ENCODE assay signal across 18 cellular contexts in the genomic region with DNA sequence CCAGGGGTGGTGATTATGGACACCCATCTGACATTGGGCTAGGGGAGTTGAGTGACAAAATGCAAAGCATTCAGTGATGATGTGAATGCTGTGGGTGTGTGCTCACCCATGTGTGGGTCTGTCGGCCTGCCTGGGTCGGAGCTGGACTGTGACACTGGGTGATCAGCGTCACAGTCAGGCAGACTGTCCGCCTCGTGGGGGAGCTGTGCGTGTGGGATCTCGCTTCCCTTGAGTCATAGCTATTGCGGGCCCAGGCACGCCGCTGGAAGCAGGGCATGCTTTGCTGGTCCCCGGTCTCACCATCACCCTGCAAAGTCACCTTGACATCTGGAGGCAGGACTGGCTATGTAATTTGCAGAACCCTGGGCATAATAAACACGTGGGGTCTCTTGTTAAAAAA.
DNase-seq lines count a peak whose midpoint lies in the region; ATAC-seq, FAIRE-seq and TF ChIP-seq lines count a peak whose summit lies in the region.
"Had no signal": no experiment of that assay in that cellular context is flagged by ENCODE, and none has a peak within 500 bp of the region (broad histone marks: within the 10 kb centered on the region; RNA-seq: fewer than 3 reads in every experiment).

No MANE protein-coding gene starts in this region.

- no peak overlapping the region for H3K27ac ChIP-seq in H1 (ENCODE audit: low read depth, low read length)
- H3K27ac ChIP-seq: 22Rv1, A549, C4-2B had no signal

- peaks cover 2% of the 10 kb centered on the region; the same call in 1 of the 2 replicates for H3K23me2 ChIP-seq in H1 (ENCODE audit: low read depth, low read length)

- TF ChIP-seq POLR2A in H1 (IDR thresholded peaks at IDR 0.05; ENCODE audit: control extremely low read depth in 1 of 2, low read depth in 2 of 2, low read length in 2 of 2), result no peak

- TF ChIP-seq EP300 in H1 (IDR thresholded peaks at IDR 0.05; ENCODE audit: borderline replicate concordance in 1 of 2, low read depth in 2 of 2, low read length in 2 of 2), result no peak

- FAIRE-seq in H1 (lab: Jason Lieb, UNC), result no peak
- FAIRE-seq: A549, GM12878 had no signal

- intact Hi-C loops in posterior vena cava (cut with DNase I), result no loop called here

- no peak overlapping the region for H2BK20ac ChIP-seq in H1 (ENCODE audit: low read length)

- no peak overlapping the region for H3K14ac ChIP-seq in H1 (ENCODE audit: insufficient read length)

- H3K23ac ChIP-seq in H1 (ENCODE audit: insufficient read length), result no peak overlapping the region

- no peaks in the 10 kb centered on the region for H3K79me2 ChIP-seq in H1 (ENCODE audit: control insufficient read depth in 1 of 2, insufficient read depth in 2 of 2, low read length in 2 of 2)

- WGBS in H1 (ENCODE audit: extremely low coverage in 1 of 2, insufficient coverage in 1 of 2, insufficient read length in 1 of 2, insufficient replicate concordance in 2 of 2, low coverage in 1 of 2, low lambda C conversion rate in 2 of 2, missing lambda C conversion rate in 1 of 2), 2 experiments, result 77% methylated on average over 12 of the region's 12 CpGs; no CpG with 5 or more reads in 1 of the 2 experiments

- no peaks in the 10 kb centered on the region for H3K9me3 ChIP-seq in H1 (ENCODE audit: insufficient read depth in 2 of 2, low read depth in 1 of 2, low read length in 1 of 2)
- H3K9me3 ChIP-seq: A549, HAP-1 had no signal

- peak overlapping the region; percentile 80; the same call in 1 of the 2 replicates for H2BK12ac ChIP-seq in H1 (ENCODE audit: low read depth, low read length)

- no peak overlapping the region for H3K4ac ChIP-seq in H1 (replicated peaks; ENCODE audit: insufficient read length, low read depth, low read length)

- H3K4me2 ChIP-seq in H1 (ENCODE audit: insufficient read depth in 1 of 2, low read depth in 2 of 2, low read length in 2 of 2), result no peak overlapping the region
- H3K4me2 ChIP-seq: A549 had no signal

- POLR2A ChIA-PET in H1 (lab: Charles Lee; ENCODE audit: partially characterized antibody), result no interaction called here

- ATAC-seq in GM21619 (IDR thresholded peaks at IDR 0.05; ENCODE audit: unreplicated experiment), result no peak
- ATAC-seq: A549, GM12878 had no signal

- H3K4me3 ChIP-seq in H1 (ENCODE audit: extremely low read depth in 1 of 4, insufficient read depth in 2 of 4, low read depth in 3 of 4, low read length in 4 of 4), result no peak overlapping the region
- H3K4me3 ChIP-seq: A549, GM12878, HAP-1 had no signal

- H4K8ac ChIP-seq in H1 (ENCODE audit: extremely low read depth, insufficient read depth, low read length), result no peak overlapping the region

- no peak overlapping the region for H3K18ac ChIP-seq in H1 (ENCODE audit: extremely low read depth, low read length)

- no peak overlapping the region for H2AFZ ChIP-seq in H1 (ENCODE audit: low read length)

- H3K27me3 ChIP-seq in H1 (replicated peaks in 1 of 4; ENCODE audit: control insufficient read depth in 3 of 4, extremely low read depth in 1 of 4, insufficient read depth in 3 of 4, low read length in 3 of 4), result no peaks in the 10 kb centered on the region

- H4K5ac ChIP-seq in H1 (ENCODE audit: insufficient read length, low read depth, low read length), result no peak overlapping the region

- no peaks in the 10 kb centered on the region for H3K36me3 ChIP-seq in H1 (ENCODE audit: control insufficient read depth in 2 of 4, insufficient read depth in 4 of 4, low read length in 3 of 4)
- H3K36me3 ChIP-seq: HAP-1 had no signal

- no peak for TF ChIP-seq RAD21 in H1 (IDR thresholded peaks at IDR 0.05 in 1 of 2, conservative IDR thresholded peaks at IDR 0.05 in 1 of 2; ENCODE audit: low read depth in 2 of 2, low read length in 2 of 2)

- no peak overlapping the region; the same call in 1 of the 2 replicates for H2BK5ac ChIP-seq in H1 (ENCODE audit: low read depth, low read length)

- TF ChIP-seq CTCF in H1 (IDR thresholded peaks at IDR 0.05; ENCODE audit: control extremely low read depth in 1 of 3, insufficient read depth in 1 of 3, low read depth in 1 of 3, low read length in 3 of 3), result no peak

- in situ Hi-C loops in SK-MEL-5 (cut with HindIII; ENCODE audit: low pct_unique_long_range_greater_than_20kb, low sequenced_read_pairs), result no loop called here

- H3K56ac ChIP-seq in H1 (replicated peaks; ENCODE audit: insufficient read length, low read depth, low read length), result no peak overlapping the region

- H3K9ac ChIP-seq in H1 (replicated peaks in 1 of 4; ENCODE audit: extremely low read depth in 1 of 4, low read depth in 3 of 4, low read length in 3 of 4), result no peak overlapping the region

- 0 out of 2 replicates have a peak overlapping the region, but pooled peaks have one; percentile 72 for H2BK15ac ChIP-seq in H1 (ENCODE audit: low read length)

- DNase-seq in SHP77 treated with DMSO at 0.1 percent for 48 hours (lab: John Stamatoyannopoulos, UW), result peak; percentile 5
- DNase-seq in SHP77 (lab: John Stamatoyannopoulos, UW), result no peak
- DNase-seq in SK-MEL-5 (ENCODE audit: low read depth, low spot score), result peak; percentile 7
- DNase-seq in H1 (ENCODE audit: low read depth in 1 of 2, low spot score in 2 of 2), result no peak
- DNase-seq in posterior vena cava (ENCODE audit: low spot score), result peak; percentile 52
- no peak for DNase-seq in middle frontal gyrus (ENCODE audit: extremely low spot score, low spot score)
- DNase-seq in RKO (ENCODE audit: low spot score), result no peak
- DNase-seq: AML-193; CD4-positive, alpha-beta memory T cell; DMS153; DMS79; GF-D8 had no signal

- peaks cover 0 to 6% (median 0%) of the 10 kb centered on the region in 4 experiments; a peak in 4 of 7 replicates for H3K4me1 ChIP-seq in H1 (replicated peaks in 1 of 4; ENCODE audit: control insufficient read depth in 3 of 4, insufficient read depth in 4 of 4, low read length in 3 of 4)
- H3K4me1 ChIP-seq: A549, HAP-1 had no signal

- H3K79me1 ChIP-seq in H1 (ENCODE audit: low read depth, low read length), result no peaks in the 10 kb centered on the region

- no peak overlapping the region for H2AK5ac ChIP-seq in H1 (ENCODE audit: low read depth, low read length)

- H4K91ac ChIP-seq in H1 (replicated peaks; ENCODE audit: insufficient read length, low read length), result no peak overlapping the region

- CTCF ChIA-PET in H1 (lab: Charles Lee; ENCODE audit: partially characterized antibody), result interaction anchor here (0.6 to 2.6 kb wide), 7 partner anchors 9 to 1396 kb away, joined by 3 to 10 read pairs (median 4); no protein-coding TSS in a partner anchor

- H4K20me1 ChIP-seq in H1 (replicated peaks in 1 of 2; ENCODE audit: control insufficient read depth in 1 of 2, insufficient read depth in 2 of 2, low read length in 2 of 2), result no peaks in the 10 kb centered on the region

- H2BK120ac ChIP-seq in H1 (replicated peaks; ENCODE audit: low read depth, low read length), result no peak overlapping the region

TF ChIP-seq in H1, 55 proteins besides CTCF, POLR2A, EP300 and RAD21:
- TF ChIP-seq CTBP2 (IDR thresholded peaks at IDR 0.05; ENCODE audit: borderline replicate concordance, insufficient read depth, insufficient read length, low read length) (no peak), RBBP5 (IDR thresholded peaks at IDR 0.05; ENCODE audit: borderline replicate concordance, low read depth, low read length) (no peak)
TF ChIP-seq in H1: peak in this region for 0.

Comparison
In these comparisons a context has a peak if more than half of its experiments do, and no peak if none do; other contexts are left out.
1. DNase-seq: peak in SHP77 treated with DMSO at 0.1 percent for 48 hours (single experiment), SK-MEL-5 (single experiment) and posterior vena cava (single experiment); none in SHP77 (0 of 2), H1 (0 of 2), middle frontal gyrus (single experiment) and RKO (single experiment).